Comparison of ENCODE assay signal across 3 cellular contexts in the genomic region with DNA sequence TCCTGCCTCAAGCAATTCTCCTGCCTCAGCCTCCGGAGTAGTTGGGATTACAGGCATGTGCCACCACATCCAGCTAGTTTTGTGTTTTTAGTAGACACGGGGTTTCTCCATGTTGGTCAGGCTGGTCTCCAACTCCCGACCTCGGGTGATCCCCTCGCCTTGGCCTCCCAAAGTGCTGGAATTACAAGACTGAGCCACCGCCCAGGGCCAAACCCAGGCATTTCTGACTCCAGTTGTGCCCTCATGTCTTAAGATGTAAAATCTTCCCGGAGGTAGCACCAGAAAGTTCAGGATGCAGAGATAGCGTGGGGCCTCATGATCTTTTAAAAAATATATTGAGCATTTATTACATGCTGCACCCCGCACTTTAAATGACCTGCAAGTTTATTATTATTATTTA. TPM values are rescaled to one million over a fixed set of nuclear protein-coding genes. Genes with fewer than 3 reads are reported as not detected.
"Had no signal": no experiment of that assay in that cellular context is flagged by ENCODE, and none has a peak within 500 bp of the region (broad histone marks: within the 10 kb centered on the region; RNA-seq: fewer than 3 reads in every experiment).

No MANE protein-coding gene starts in this region.

- ATAC-seq: GM12878 had no signal

- DNase-seq: GDM1, GF-D8 had no signal

- H3K4me3 ChIP-seq: GM12878 had no signal

RNA-seq across cellular contexts. Expression of a gene that starts 44.7 kb away (rescaled TPM):
- total RNA-seq: GM12878 had no signal
